ENCODE assay signal across 1 cellular context in the genomic region with DNA sequence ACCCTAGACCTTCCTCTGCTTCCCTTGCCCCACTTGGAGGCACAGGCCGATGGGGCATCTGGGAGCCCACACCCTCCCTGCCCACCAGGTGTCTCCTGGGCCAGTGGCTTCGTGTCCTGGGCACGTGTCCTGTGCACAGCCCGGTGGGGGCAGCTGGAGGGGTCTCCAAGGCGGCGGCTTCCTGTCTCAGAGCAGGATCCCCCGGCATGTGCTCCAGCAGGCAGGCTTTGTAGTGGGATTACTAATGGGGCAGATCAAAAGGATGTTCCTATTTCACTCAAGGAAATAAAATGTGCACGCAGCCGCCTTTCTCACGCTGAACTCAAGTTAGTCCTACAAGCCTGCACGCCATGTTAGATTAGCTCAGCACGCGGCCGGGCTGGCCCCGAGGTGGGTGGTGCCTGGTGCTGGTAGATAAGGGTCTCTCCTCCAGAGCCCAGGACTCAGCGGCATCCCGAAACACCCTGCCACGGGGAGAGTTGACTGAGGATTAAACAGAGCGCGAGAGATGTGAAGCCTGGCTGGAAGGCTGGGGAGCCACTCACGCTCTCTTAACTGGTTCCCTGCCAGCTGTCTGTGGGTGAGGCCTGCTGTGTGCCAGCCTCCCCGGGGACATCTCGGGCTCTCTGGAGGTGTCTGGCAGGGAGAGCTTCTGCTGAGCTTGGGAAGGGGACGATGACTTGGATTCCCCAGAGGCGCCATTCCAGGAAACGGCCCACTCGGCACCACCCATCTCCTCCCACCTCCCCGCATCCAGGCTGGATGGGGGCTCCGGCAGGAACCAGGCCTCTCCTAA.
TF ChIP-seq lines count a peak whose summit lies in the region.

No MANE protein-coding gene starts in this region.

TF ChIP-seq in HEK293T, 16 proteins besides CTCF, POLR2A, EP300 and RAD21 (continued from another document):
- TF ChIP-seq FOXK2 (IDR thresholded peaks at IDR 0.05) (no peak), FOXM1 (IDR thresholded peaks at IDR 0.05; ENCODE audit: borderline replicate concordance) (no peak), HDGF (IDR thresholded peaks at IDR 0.05; ENCODE audit: borderline replicate concordance) (no peak)
TF ChIP-seq in HEK293T: peak in this region for 0.
